21 cellular contexts compared by ENCODE assay signal in genomic region chr10:113492181-113492580, GRCh38.
DNase-seq lines count a peak whose midpoint lies in the region; ATAC-seq and TF ChIP-seq lines count a peak whose summit lies in the region.
"Had no signal": no experiment of that assay in that cellular context is flagged by ENCODE, and none has a peak within 500 bp of the region (broad histone marks: within the 10 kb centered on the region; RNA-seq: fewer than 3 reads in every experiment).

No MANE protein-coding gene starts in this region.

- H3K27me3 Mint-ChIP-seq in mesothelial cell of epicardium (ENCODE audit: low read depth): peaks cover 53% of the 10 kb centered on the region

- ATAC-seq in sciatic nerve: peak; percentile 92
- no peak for ATAC-seq in GM18867 (IDR thresholded peaks at IDR 0.05; ENCODE audit: unreplicated experiment)
- no peak for ATAC-seq in HG03521 (IDR thresholded peaks at IDR 0.05; ENCODE audit: unreplicated experiment)
- ATAC-seq: activated CD8-positive, alpha-beta memory T cell treated with anti-CD3 and anti-CD28 coated beads, Interleukin-2, amount 10 ng/mL, durations not matched to agents 7 days and 5 days; stimulated activated naive CD8-positive, alpha-beta T cell treated with anti-CD3 and anti-CD28 coated beads, Interleukin-15, Interleukin-2, amounts not matched to agents 100 U/mL and 50 U/mL, for 24 hours had no signal

- H3K4me1 ChIP-seq in ascending aorta: peaks cover 4 to 49% of the 10 kb centered on the region in 2 donors
- peaks cover 50% of the 10 kb centered on the region for H3K4me1 ChIP-seq in vagina
- H3K4me1 ChIP-seq: SJSA1 had no signal

- no peaks in the 10 kb centered on the region for H3K36me3 Mint-ChIP-seq in mesothelial cell of epicardium
- H3K36me3 Mint-ChIP-seq: activated CD8-positive, alpha-beta memory T cell treated with anti-CD3 and anti-CD28 coated beads, Interleukin-2, amount 10 ng/mL, durations not matched to agents 7 days and 5 days had no signal

- TF ChIP-seq POLR2A in vagina (IDR thresholded peaks at IDR 0.05): no peak

- no peaks in the 10 kb centered on the region for H3K27me3 ChIP-seq in ascending aorta
- H3K27me3 ChIP-seq in vagina: no peaks in the 10 kb centered on the region
- H3K27me3 ChIP-seq: BLaER1 treated with 17β-estradiol and CSF1 and Interleukin-3, amounts not matched to agents 10 nM and 100 nM had no signal

- DNase-seq in ascending aorta (ENCODE audit: low spot score in 2 of 2) (no peak), fibroblast of villous mesenchyme (ENCODE audit: low read depth) (peak; percentile 32), sciatic nerve (ENCODE audit: low spot score) (no peak), vagina (ENCODE audit: extremely low spot score in 2 of 2) (no peak), mesothelial cell of epicardium (ENCODE audit: low spot score in 2 of 2, unreplicated experiment in 2 of 2) (no peak)
- DNase-seq: activated CD4-positive, alpha-beta T cell treated with anti-CD3 and anti-CD28 coated beads for 1 hour; activated CD8-positive, alpha-beta memory T cell treated with anti-CD3 and anti-CD28 coated beads, Interleukin-2, amount 10 ng/mL, durations not matched to agents 7 days and 5 days; activated effector memory CD4-positive, alpha-beta T cell treated with anti-CD3 and anti-CD28 coated beads, Interleukin-2, amount 50 U/mL, for 16 hours; amniotic stem cell; DMS 273 treated with DMSO at 0.1 percent for 48 hours; esophagus squamous epithelium; IMR-90; MV-4-11; NCI-H2081; NCI-H526; stimulated activated CD4-positive, alpha-beta T cell treated with anti-CD3 and anti-CD28 coated beads, Interleukin-15, amount 100 ng/mL, for 24 hours; stimulated activated naive CD8-positive, alpha-beta T cell treated with anti-CD3 and anti-CD28 coated beads, Interleukin-15, Interleukin-2, amounts not matched to agents 100 U/mL and 50 U/mL, for 24 hours had no signal

- H3K9me3 ChIP-seq in ascending aorta (no peaks in the 10 kb centered on the region), vagina (no peaks in the 10 kb centered on the region)
- H3K9me3 ChIP-seq: esophagus squamous epithelium, SJSA1 had no signal

- H3K4me3 Mint-ChIP-seq in mesothelial cell of epicardium: no peak overlapping the region
- H3K4me3 Mint-ChIP-seq: activated CD8-positive, alpha-beta memory T cell treated with anti-CD3 and anti-CD28 coated beads, Interleukin-2, amount 10 ng/mL, durations not matched to agents 7 days and 5 days had no signal

- H3K4me3 ChIP-seq in ascending aorta (peak overlapping the region; percentile 11 to 51), fibroblast of villous mesenchyme (ENCODE audit: low read depth, low read length) (no peak overlapping the region), vagina (no peak overlapping the region)
- H3K4me3 ChIP-seq: BLaER1 treated with 17β-estradiol and CSF1 and Interleukin-3, amounts not matched to agents 10 nM and 100 nM; SJSA1 had no signal

- TF ChIP-seq CTCF in ascending aorta (IDR thresholded peaks at IDR 0.05) (no peak), fibroblast of villous mesenchyme (IDR thresholded peaks at IDR 0.05; ENCODE audit: insufficient read depth, low read depth, low read length) (no peak), vagina (IDR thresholded peaks at IDR 0.05) (no peak), mesothelial cell of epicardium (IDR thresholded peaks at IDR 0.05; ENCODE audit: unreplicated experiment) (no peak)

- H3K36me3 ChIP-seq in ascending aorta (no peaks in the 10 kb centered on the region), vagina (no peaks in the 10 kb centered on the region)
- H3K36me3 ChIP-seq: BLaER1 treated with 17β-estradiol and CSF1 and Interleukin-3, amounts not matched to agents 10 nM and 100 nM; esophagus squamous epithelium; SJSA1 had no signal

- H3K27ac ChIP-seq in ascending aorta (peak overlapping the region; percentile 63 to 82), vagina (peak overlapping the region; percentile 23)
- H3K27ac ChIP-seq: BLaER1 treated with 17β-estradiol and CSF1 and Interleukin-3, amounts not matched to agents 10 nM and 100 nM; SJSA1 had no signal

- intact Hi-C loops in ascending aorta (cut with DNase I) (loop anchor here (1.0 to 10.0 kb wide), 2 partner anchors 17 to 437 kb away; no protein-coding TSS in a partner anchor), sciatic nerve (cut with DNase I) (no loop called here), vagina (cut with DNase I) (no loop called here)

- H3K27ac Mint-ChIP-seq in mesothelial cell of epicardium: no peak overlapping the region
- H3K27ac Mint-ChIP-seq: activated CD8-positive, alpha-beta memory T cell treated with anti-CD3 and anti-CD28 coated beads, Interleukin-2, amount 10 ng/mL, durations not matched to agents 7 days and 5 days had no signal

- peaks cover 8% of the 10 kb centered on the region for H3K4me1 Mint-ChIP-seq in mesothelial cell of epicardium
- H3K4me1 Mint-ChIP-seq: activated CD8-positive, alpha-beta memory T cell treated with anti-CD3 and anti-CD28 coated beads, Interleukin-2, amount 10 ng/mL, durations not matched to agents 7 days and 5 days had no signal

- H3K9me3 Mint-ChIP-seq in mesothelial cell of epicardium: no peaks in the 10 kb centered on the region

Comparison
In these comparisons a context has a peak if more than half of its experiments do, and no peak if none do; other contexts are left out.
1. H3K4me3 ChIP-seq: peak in ascending aorta (2 of 2); none in fibroblast of villous mesenchyme (single experiment) and vagina (0 of 2).